In the genomic region with DNA sequence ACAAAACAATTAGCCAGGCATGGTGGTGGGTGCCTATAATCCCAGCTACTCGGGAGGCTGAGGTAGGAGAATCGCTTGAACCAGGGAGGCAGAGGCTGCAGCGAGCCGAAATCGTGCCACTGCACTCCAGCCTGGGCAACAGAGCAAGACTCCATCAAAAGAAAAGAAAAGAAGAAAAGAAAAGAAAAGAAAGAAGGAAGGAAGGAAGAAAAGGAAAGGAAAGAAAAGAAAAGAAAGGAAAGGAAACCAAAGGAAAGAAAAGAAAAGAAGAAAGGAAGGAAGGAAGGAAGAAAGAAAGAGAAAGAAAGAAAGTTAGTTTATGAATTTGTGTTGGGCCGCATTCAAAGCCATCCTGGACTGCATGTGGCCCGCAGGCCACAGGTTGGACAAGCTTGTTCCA, we compare ENCODE assay signal across 7 cellular contexts. TPM values are rescaled to one million over a fixed set of nuclear protein-coding genes. Genes with fewer than 3 reads are reported as not detected.
DNase-seq lines count a peak whose midpoint lies in the region; ATAC-seq and TF ChIP-seq lines count a peak whose summit lies in the region.
"Not testable (repeated sequence)": the region's sequence is repeated elsewhere in the genome, so short reads cannot be mapped to it uniquely, and the experiment has no call there.

No MANE protein-coding gene starts in this region.

- H3K36me3 Mint-ChIP-seq in CD4-positive, CD25-positive, alpha-beta regulatory T cell; WTC11; activated T-cell treated with anti-CD3 and anti-CD28 coated beads, Interleukin-2, amount 50 U/mL, for 72 hours (ENCODE audit: insufficient read depth in 2 of 2); activated naive CD4-positive, alpha-beta T cell treated with anti-CD3 and anti-CD28 coated beads, Interleukin-2, amount 50 U/mL, for 24 hours: not testable (repeated sequence)
- peaks cover 23% of the 10 kb centered on the region for H3K36me3 Mint-ChIP-seq in MCF 10A (ENCODE audit: insufficient read depth, unreplicated experiment)
- H3K36me3 Mint-ChIP-seq in stimulated activated naive B cell treated with anti-CD40 and anti-IgM and Interleukin-4, amounts not matched to agents 10 μg/mL and 1 μg/mL and 100 μg/mL, for 72 hours = peaks cover 10 to 16% of the 10 kb centered on the region in 2 donors

- peaks cover 11% of the 10 kb centered on the region for H3K27me3 Mint-ChIP-seq in CD4-positive, CD25-positive, alpha-beta regulatory T cell
- not testable (repeated sequence) for H3K27me3 Mint-ChIP-seq in WTC11 (ENCODE audit: low read depth); activated T-cell treated with anti-CD3 and anti-CD28 coated beads, Interleukin-2, amount 50 U/mL, for 72 hours (ENCODE audit: low read depth); activated naive CD4-positive, alpha-beta T cell treated with anti-CD3 and anti-CD28 coated beads, Interleukin-2, amount 50 U/mL, for 24 hours; MCF 10A (ENCODE audit: insufficient read depth, unreplicated experiment); stimulated activated naive B cell treated with anti-CD40 and anti-IgM and Interleukin-4, amounts not matched to agents 10 μg/mL and 1 μg/mL and 100 μg/mL, for 72 hours

- H3K4me2 ChIP-seq in Loucy (ENCODE audit: low read depth, low read length, poor library complexity, severe bottlenecking) = peak overlapping the region; percentile 93

- peak overlapping the region; percentile 40 to 90 (median 53) for H3K27ac Mint-ChIP-seq in CD4-positive, CD25-positive, alpha-beta regulatory T cell
- H3K27ac Mint-ChIP-seq in WTC11 = not testable (repeated sequence)
- H3K27ac Mint-ChIP-seq in activated T-cell treated with anti-CD3 and anti-CD28 coated beads, Interleukin-2, amount 50 U/mL, for 72 hours = peak overlapping the region; percentile 39
- peak overlapping the region; percentile 81 for H3K27ac Mint-ChIP-seq in activated naive CD4-positive, alpha-beta T cell treated with anti-CD3 and anti-CD28 coated beads, Interleukin-2, amount 50 U/mL, for 24 hours
- H3K27ac Mint-ChIP-seq in MCF 10A (ENCODE audit: low read depth, unreplicated experiment) = peak overlapping the region; percentile 81
- peak overlapping the region; percentile 28 for H3K27ac Mint-ChIP-seq in stimulated activated naive B cell treated with anti-CD40 and anti-IgM and Interleukin-4, amounts not matched to agents 10 μg/mL and 1 μg/mL and 100 μg/mL, for 72 hours

- TF ChIP-seq CTCF in Loucy (conservative IDR thresholded peaks at IDR 0.05; ENCODE audit: low read length); WTC11 (IDR thresholded peaks at IDR 0.05); MCF 10A (IDR thresholded peaks at IDR 0.05; ENCODE audit: unreplicated experiment): not testable (repeated sequence)

- not testable (repeated sequence) for H3K9me3 ChIP-seq in CD4-positive, CD25-positive, alpha-beta regulatory T cell (ENCODE audit: control insufficient read depth in 2 of 2, low read length in 2 of 2); Loucy (ENCODE audit: insufficient read depth, low read depth, low read length)

- not testable (repeated sequence) for DNase-seq in CD4-positive, CD25-positive, alpha-beta regulatory T cell; WTC11 (ENCODE audit: low spot score); activated T-cell treated with anti-CD3 and anti-CD28 coated beads, Interleukin-2, amount 50 U/mL, for 72 hours; MCF 10A (ENCODE audit: unreplicated experiment); stimulated activated naive B cell treated with anti-CD40 and anti-IgM and Interleukin-4, amounts not matched to agents 10 μg/mL and 1 μg/mL and 100 μg/mL, for 72 hours

- peak overlapping the region in 1 of 4 donors; percentile 31 for H3K4me3 Mint-ChIP-seq in CD4-positive, CD25-positive, alpha-beta regulatory T cell
- not testable (repeated sequence) for H3K4me3 Mint-ChIP-seq in WTC11; activated T-cell treated with anti-CD3 and anti-CD28 coated beads, Interleukin-2, amount 50 U/mL, for 72 hours; activated naive CD4-positive, alpha-beta T cell treated with anti-CD3 and anti-CD28 coated beads, Interleukin-2, amount 50 U/mL, for 24 hours; MCF 10A (ENCODE audit: unreplicated experiment)
- H3K4me3 Mint-ChIP-seq in stimulated activated naive B cell treated with anti-CD40 and anti-IgM and Interleukin-4, amounts not matched to agents 10 μg/mL and 1 μg/mL and 100 μg/mL, for 72 hours = peak overlapping the region in 1 of 2 donors; percentile 3

- not testable (repeated sequence) for H3K9me2 ChIP-seq in Loucy (replicated peaks; ENCODE audit: low read depth, low read length)

- H3K9me3 Mint-ChIP-seq in CD4-positive, CD25-positive, alpha-beta regulatory T cell; WTC11; activated T-cell treated with anti-CD3 and anti-CD28 coated beads, Interleukin-2, amount 50 U/mL, for 72 hours; activated naive CD4-positive, alpha-beta T cell treated with anti-CD3 and anti-CD28 coated beads, Interleukin-2, amount 50 U/mL, for 24 hours; MCF 10A (ENCODE audit: unreplicated experiment); stimulated activated naive B cell treated with anti-CD40 and anti-IgM and Interleukin-4, amounts not matched to agents 10 μg/mL and 1 μg/mL and 100 μg/mL, for 72 hours: not testable (repeated sequence)

- H3K4me3 ChIP-seq in CD4-positive, CD25-positive, alpha-beta regulatory T cell (ENCODE audit: low read depth, low read length) = peak overlapping the region; percentile 1
- H3K4me3 ChIP-seq in Loucy (ENCODE audit: low read length, poor library complexity, severe bottlenecking) = not testable (repeated sequence)

- CTCF ChIA-PET in WTC11 (lab: Charles Lee) = not testable (repeated sequence)
- CTCF ChIA-PET in MCF 10A (lab: Yijun Ruan, JAX) = interaction anchor here (0.6 to 2.0 kb wide), 4 partner anchors 10 to 378 kb away, joined by 4 to 9 read pairs (median 6); a partner anchor contains a TSS

- intact Hi-C loops in MCF 10A (cut with micrococcal nuclease) = not testable (repeated sequence)

- H3K27ac ChIP-seq in CD4-positive, CD25-positive, alpha-beta regulatory T cell (ENCODE audit: insufficient read depth, low read length, poor library complexity, severe bottlenecking) = not testable (repeated sequence)

- POLR2A ChIA-PET in WTC11 (lab: Charles Lee) (interaction anchor here (0.6 kb wide), 1 partner anchor 155 kb away, joined by 4 read pairs; no protein-coding TSS in a partner anchor), MCF 10A (lab: Yijun Ruan, JAX) (interaction anchor here (0.9 to 2.5 kb wide), 3 partner anchors 34 to 47 kb away, joined by 3 to 10 read pairs (median 3); no protein-coding TSS in a partner anchor)

- not testable (repeated sequence) for H3K27me3 ChIP-seq in CD4-positive, CD25-positive, alpha-beta regulatory T cell (ENCODE audit: control insufficient read depth, insufficient read depth, low read length); Loucy (ENCODE audit: insufficient read depth, low read length, poor library complexity, severe bottlenecking)

- peaks cover 20% of the 10 kb centered on the region; the same call in 1 of the 2 replicates for H3K79me2 ChIP-seq in Loucy (ENCODE audit: insufficient read depth, low read length)

- H3K9ac ChIP-seq in Loucy (ENCODE audit: low read depth, low read length, poor library complexity, severe bottlenecking) = not testable (repeated sequence)

- not testable (repeated sequence) for H3F3A ChIP-seq in Loucy (ENCODE audit: low read depth)

- ATAC-seq in CD4-positive, CD25-positive, alpha-beta regulatory T cell (ENCODE audit: low read depth in 2 of 2); WTC11; activated T-cell treated with anti-CD3 and anti-CD28 coated beads, Interleukin-2, amount 50 U/mL, for 72 hours (replicated peaks in 1 of 2); stimulated activated naive B cell treated with anti-CD40 and anti-IgM and Interleukin-4, amounts not matched to agents 10 μg/mL and 1 μg/mL and 100 μg/mL, for 72 hours (replicated peaks): not testable (repeated sequence)

- not testable (repeated sequence) for H4K20me1 ChIP-seq in Loucy (ENCODE audit: insufficient read depth, low read length, poor library complexity, severe bottlenecking)

- BruUV-seq in MCF 10A (replicated peaks; lab: Mats Ljungman, UMichigan) = not testable (repeated sequence)

- H3K4me1 Mint-ChIP-seq in CD4-positive, CD25-positive, alpha-beta regulatory T cell = peaks cover 31 to 44% (median 37%) of the 10 kb centered on the region in 4 donors
- peaks cover 34% of the 10 kb centered on the region for H3K4me1 Mint-ChIP-seq in WTC11
- H3K4me1 Mint-ChIP-seq in activated T-cell treated with anti-CD3 and anti-CD28 coated beads, Interleukin-2, amount 50 U/mL, for 72 hours (ENCODE audit: low read depth) = peaks cover 36% of the 10 kb centered on the region
- H3K4me1 Mint-ChIP-seq in activated naive CD4-positive, alpha-beta T cell treated with anti-CD3 and anti-CD28 coated beads, Interleukin-2, amount 50 U/mL, for 24 hours = peaks cover 47% of the 10 kb centered on the region
- peaks cover 18% of the 10 kb centered on the region for H3K4me1 Mint-ChIP-seq in MCF 10A (ENCODE audit: insufficient read depth, unreplicated experiment)
- peaks cover 12 to 18% of the 10 kb centered on the region in 2 donors for H3K4me1 Mint-ChIP-seq in stimulated activated naive B cell treated with anti-CD40 and anti-IgM and Interleukin-4, amounts not matched to agents 10 μg/mL and 1 μg/mL and 100 μg/mL, for 72 hours

- H3K4me1 ChIP-seq in CD4-positive, CD25-positive, alpha-beta regulatory T cell (ENCODE audit: control insufficient read depth, insufficient read depth, low read length, poor library complexity, severe bottlenecking) = peaks cover 32% of the 10 kb centered on the region
- peaks cover 32% of the 10 kb centered on the region for H3K4me1 ChIP-seq in Loucy (ENCODE audit: insufficient read depth, low read length, poor library complexity, severe bottlenecking)

- H2AFZ ChIP-seq in Loucy (ENCODE audit: low read length) = not testable (repeated sequence)

- H3K36me3 ChIP-seq in CD4-positive, CD25-positive, alpha-beta regulatory T cell (ENCODE audit: control insufficient read depth, insufficient read depth, low read length) = peaks cover 15% of the 10 kb centered on the region
- not testable (repeated sequence) for H3K36me3 ChIP-seq in Loucy (ENCODE audit: insufficient read depth, low read length)

RNA-seq across cellular contexts. Expression of a gene that starts 4.5 kb away (rescaled TPM):
- total RNA-seq in CD4-positive, CD25-positive, alpha-beta regulatory T cell = 26.7 TPM
- polyA plus RNA-seq in CD4-positive, CD25-positive, alpha-beta regulatory T cell = 10 to 100 TPM; 10.8 to 16.0 (median 11.5) TPM
- total RNA-seq in WTC11 (2021) (9.9 to 11.6 TPM (median 10.7 TPM) in 3 replicates), MCF 10A (2022) (9.5 and 11.9 TPM in 2 replicates)
- total RNA-seq in activated T-cell treated with anti-CD3 and anti-CD28 coated beads, Interleukin-2, amount 50 U/mL, for 72 hours = 10 to 100 TPM; 11.6 to 17.1 TPM
